Comparison of ENCODE assay signal across 9 cellular contexts in the genomic region with DNA sequence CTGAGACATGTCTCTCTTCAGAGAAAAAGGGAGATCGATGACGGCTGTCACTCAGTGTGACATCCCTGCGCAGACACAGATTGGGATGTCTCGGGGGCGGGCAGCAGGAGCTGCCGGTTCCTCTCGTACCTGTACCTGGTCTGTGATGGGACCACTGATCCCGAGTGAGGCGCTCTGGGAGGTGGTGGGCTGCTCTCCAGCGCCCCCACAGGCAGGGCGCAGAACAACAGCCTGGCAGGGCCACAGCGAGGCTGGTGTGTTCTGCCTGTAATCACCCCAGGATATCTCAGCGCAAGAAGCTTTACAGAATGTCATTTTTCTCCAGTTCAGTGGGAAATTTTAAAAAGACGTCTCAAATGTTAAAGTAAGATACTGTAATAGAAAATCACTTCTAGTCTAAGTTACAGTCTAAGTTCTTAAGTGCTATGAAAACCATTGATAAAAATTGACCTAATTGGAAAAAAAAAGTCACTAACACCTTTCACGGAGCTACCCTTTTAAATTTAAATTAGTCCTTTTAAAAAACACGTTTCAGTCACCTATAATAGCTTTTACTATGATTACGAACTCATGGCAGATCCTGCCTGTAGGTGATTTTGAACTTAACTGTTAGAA.
DNase-seq lines count a peak whose midpoint lies in the region; ATAC-seq and TF ChIP-seq lines count a peak whose summit lies in the region.
"Had no signal": no experiment of that assay in that cellular context is flagged by ENCODE, and none has a peak within 500 bp of the region (broad histone marks: within the 10 kb centered on the region; RNA-seq: fewer than 3 reads in every experiment).

No MANE protein-coding gene starts in this region.

- H3K36me3 Mint-ChIP-seq in Caco-2 (ENCODE audit: insufficient read depth, unreplicated experiment) = no peaks in the 10 kb centered on the region

- H3K4me1 Mint-ChIP-seq in Caco-2 (ENCODE audit: low read depth, unreplicated experiment) = no peaks in the 10 kb centered on the region
- H3K4me1 Mint-ChIP-seq: IgD-negative memory B cell had no signal

- intact Hi-C loops in Caco-2 (cut with micrococcal nuclease; ENCODE audit: unreplicated experiment) = no loop called here

- TF ChIP-seq CTCF in Caco-2 (IDR thresholded peaks at IDR 0.05; ENCODE audit: insufficient read depth in 1 of 2, low read depth in 1 of 2, low read length in 1 of 2, severe bottlenecking in 1 of 2, unreplicated experiment in 1 of 2) = peak; percentile 62 to 93

- ATAC-seq in stimulated activated naive CD8-positive, alpha-beta T cell treated with anti-CD3 and anti-CD28 coated beads, Interleukin-15, Interleukin-2, amounts not matched to agents 100 U/mL and 50 U/mL, for 24 hours = peak; percentile 66

- no peak overlapping the region for H3K27ac Mint-ChIP-seq in Caco-2 (ENCODE audit: unreplicated experiment)
- H3K27ac Mint-ChIP-seq: IgD-negative memory B cell had no signal

- no peak overlapping the region for H3K4me3 ChIP-seq in Caco-2 (ENCODE audit: low read depth, low read length)
- H3K4me3 ChIP-seq in H7 (ENCODE audit: insufficient read depth, low read depth, low read length) = no peak overlapping the region
- no peak overlapping the region for H3K4me3 ChIP-seq in adipocyte (ENCODE audit: low read length)

- H3K4me1 ChIP-seq in Caco-2 = no peaks in the 10 kb centered on the region
- H3K4me1 ChIP-seq in adipocyte (ENCODE audit: control insufficient read depth, insufficient read depth, low read length) = no peaks in the 10 kb centered on the region

- CTCF ChIA-PET in Caco-2 (lab: Charles Lee) = no interaction called here

- peaks cover 2% of the 10 kb centered on the region for H3K27me3 Mint-ChIP-seq in Caco-2 (ENCODE audit: insufficient read depth, unreplicated experiment)

- H3K36me3 ChIP-seq in Caco-2 (ENCODE audit: control insufficient read depth, insufficient read depth, low read length) = no peaks in the 10 kb centered on the region
- H3K36me3 ChIP-seq in H7 (replicated peaks; ENCODE audit: control insufficient read depth, insufficient read depth, low read length) = peaks cover 1% of the 10 kb centered on the region; the same call in 1 of the 2 replicates
- H3K36me3 ChIP-seq in adipocyte (ENCODE audit: control insufficient read depth, insufficient read depth, low read length, severe bottlenecking) = no peaks in the 10 kb centered on the region

- no TSS peak for BruUV-seq in Caco-2 (replicated peaks; lab: Mats Ljungman, UMichigan)

- peak in 1 of 2 experiments; percentile 67 for DNase-seq in Caco-2
- DNase-seq in H7 = peak; percentile 93
- DNase-seq in OCI-M1 (lab: John Stamatoyannopoulos, UW) = peak; percentile 47
- peak; percentile 6 for DNase-seq in adipocyte (ENCODE audit: low read depth)
- peak; percentile 89 for DNase-seq in islet precursor cell
- DNase-seq in stimulated activated naive CD8-positive, alpha-beta T cell treated with anti-CD3 and anti-CD28 coated beads, Interleukin-15, Interleukin-2, amounts not matched to agents 100 U/mL and 50 U/mL, for 24 hours = peak; percentile 62
- no peak for DNase-seq in NCI-H187 (lab: John Stamatoyannopoulos, UW)
- no peak for DNase-seq in occipital lobe (lab: John Stamatoyannopoulos, UW)

- peaks cover 9% of the 10 kb centered on the region for H3K9me3 Mint-ChIP-seq in Caco-2 (ENCODE audit: unreplicated experiment)
- H3K9me3 Mint-ChIP-seq: IgD-negative memory B cell had no signal

- POLR2A ChIA-PET in Caco-2 (lab: Charles Lee) = no interaction called here

- no peak overlapping the region for H3K9ac ChIP-seq in adipocyte (ENCODE audit: low read length)

- no peaks in the 10 kb centered on the region for H3K27me3 ChIP-seq in Caco-2 (replicated peaks; ENCODE audit: control insufficient read depth, insufficient read depth, low read length)
- no peaks in the 10 kb centered on the region for H3K27me3 ChIP-seq in H7 (ENCODE audit: control insufficient read depth, insufficient read depth, low read length)
- H3K27me3 ChIP-seq in adipocyte (replicated peaks; ENCODE audit: control insufficient read depth, insufficient read depth, low read length) = peaks cover 32% of the 10 kb centered on the region

- H3K4me3 Mint-ChIP-seq in Caco-2 (ENCODE audit: unreplicated experiment) = no peak overlapping the region
- H3K4me3 Mint-ChIP-seq: IgD-negative memory B cell had no signal

- H3K9me3 ChIP-seq in Caco-2 (no peaks in the 10 kb centered on the region), adipocyte (ENCODE audit: control insufficient read depth, low read length) (no peaks in the 10 kb centered on the region)

Comparison
In these comparisons a context has a peak if more than half of its experiments do, and no peak if none do; other contexts are left out.
1. DNase-seq: peak in H7 (single experiment), OCI-M1 (single experiment), adipocyte (single experiment), islet precursor cell (single experiment) and stimulated activated naive CD8-positive, alpha-beta T cell treated with anti-CD3 and anti-CD28 coated beads, Interleukin-15, Interleukin-2, amounts not matched to agents 100 U/mL and 50 U/mL, for 24 hours (single experiment); none in NCI-H187 (0 of 2) and occipital lobe (single experiment).